ENCODE assay signal across 22 cellular contexts in genomic region chr18:57048351-57048750, GRCh38.
DNase-seq lines count a peak whose midpoint lies in the region; ATAC-seq, FAIRE-seq and TF ChIP-seq lines count a peak whose summit lies in the region.
"Had no signal": no experiment of that assay in that cellular context is flagged by ENCODE, and none has a peak within 500 bp of the region (broad histone marks: within the 10 kb centered on the region; RNA-seq: fewer than 3 reads in every experiment).

No MANE protein-coding gene starts in this region.

- H3K36me3 Mint-ChIP-seq in GM23338 (ENCODE audit: low read depth) (no peaks in the 10 kb centered on the region; the same call in 2 of the 3 replicates), neural progenitor cell (peaks cover 3% of the 10 kb centered on the region), H9 (ENCODE audit: insufficient read depth in 1 of 3, low read depth in 3 of 3) (peaks cover 2 to 10% (median 3%) of the 10 kb centered on the region in 3 experiments; a peak in 3 of 7 replicates), endothelial cell (ENCODE audit: low read depth, unreplicated experiment) (peaks cover 4% of the 10 kb centered on the region)
- H3K36me3 Mint-ChIP-seq: CD8-positive, alpha-beta T cell had no signal

- no peak for TF ChIP-seq EP300 in H1 (IDR thresholded peaks at IDR 0.05; ENCODE audit: borderline replicate concordance in 1 of 2, low read depth in 2 of 2, low read length in 2 of 2)

- H3K56ac ChIP-seq in H1 (replicated peaks; ENCODE audit: insufficient read length, low read depth, low read length) = no peak overlapping the region
- H3K56ac ChIP-seq in H9 (ENCODE audit: insufficient read length, low read depth, low read length) = no peak overlapping the region

- no peaks in the 10 kb centered on the region for H3K4me1 ChIP-seq in GM23338 (ENCODE audit: insufficient read depth)
- peaks cover 0 to 2% (median 0%) of the 10 kb centered on the region in 4 experiments; a peak in 3 of 7 replicates for H3K4me1 ChIP-seq in H1 (replicated peaks in 1 of 4; ENCODE audit: control insufficient read depth in 3 of 4, insufficient read depth in 4 of 4, low read length in 3 of 4)
- peaks cover 18% of the 10 kb centered on the region for H3K4me1 ChIP-seq in neural progenitor cell
- no peaks in the 10 kb centered on the region for H3K4me1 ChIP-seq in Karpas-422 (ENCODE audit: low read length)
- H3K4me1 ChIP-seq in H9 (ENCODE audit: insufficient read depth, low read length) = no peaks in the 10 kb centered on the region
- H3K4me1 ChIP-seq: HAP-1 had no signal

- H3K79me2 ChIP-seq in GM23338 (replicated peaks; ENCODE audit: insufficient read depth) (no peaks in the 10 kb centered on the region), H1 (ENCODE audit: control insufficient read depth in 1 of 2, insufficient read depth in 2 of 2, low read length in 2 of 2) (no peaks in the 10 kb centered on the region), neural progenitor cell (ENCODE audit: low read depth) (no peaks in the 10 kb centered on the region), Karpas-422 (ENCODE audit: low read length) (no peaks in the 10 kb centered on the region), H9 (ENCODE audit: insufficient read depth, low read length) (no peaks in the 10 kb centered on the region)

- TF ChIP-seq RAD21 in H1 (IDR thresholded peaks at IDR 0.05 in 1 of 2, conservative IDR thresholded peaks at IDR 0.05 in 1 of 2; ENCODE audit: low read depth in 2 of 2, low read length in 2 of 2) = no peak

- H3K4me2 ChIP-seq in GM23338 (no peak overlapping the region), H1 (ENCODE audit: insufficient read depth in 1 of 2, low read depth in 2 of 2, low read length in 2 of 2) (no peak overlapping the region), neural progenitor cell (no peak overlapping the region), Karpas-422 (ENCODE audit: low read depth, low read length, poor library complexity, severe bottlenecking) (no peak overlapping the region), H9 (ENCODE audit: insufficient read depth, insufficient read length, low read length) (no peak overlapping the region)
- H3K4me2 ChIP-seq: BLaER1 treated with 17β-estradiol and CSF1 and Interleukin-3, amounts not matched to agents 10 nM and 100 nM had no signal

- peaks cover 5% of the 10 kb centered on the region for H3K27me3 Mint-ChIP-seq in GM23338 (ENCODE audit: insufficient read depth, low read depth, poor library complexity)
- peaks cover 3% of the 10 kb centered on the region for H3K27me3 Mint-ChIP-seq in neural progenitor cell (ENCODE audit: insufficient read depth, low read depth)
- peaks cover 2% of the 10 kb centered on the region for H3K27me3 Mint-ChIP-seq in H9 (ENCODE audit: low read depth)
- H3K27me3 Mint-ChIP-seq in endothelial cell (ENCODE audit: unreplicated experiment) = peaks cover 1% of the 10 kb centered on the region

- H4K5ac ChIP-seq in H1 (ENCODE audit: insufficient read length, low read depth, low read length) (no peak overlapping the region), H9 (ENCODE audit: insufficient read length, low read depth, low read length) (no peak overlapping the region)

- H3K18ac ChIP-seq in H1 (ENCODE audit: extremely low read depth, low read length) (no peak overlapping the region), H9 (ENCODE audit: insufficient read length, low read depth, low read length) (no peak overlapping the region)

- ATAC-seq in GM23338 = peak; percentile 52
- ATAC-seq: CD8-positive, alpha-beta T cell; GM12878; K562 had no signal

- H3K4me3 ChIP-seq in GM23338 = no peak overlapping the region
- no peak overlapping the region for H3K4me3 ChIP-seq in H1 (ENCODE audit: extremely low read depth in 1 of 4, insufficient read depth in 2 of 4, low read depth in 3 of 4, low read length in 4 of 4)
- no peak overlapping the region for H3K4me3 ChIP-seq in neural progenitor cell
- no peak overlapping the region for H3K4me3 ChIP-seq in Karpas-422 (ENCODE audit: low read length)
- H3K4me3 ChIP-seq: BLaER1 treated with 17β-estradiol and CSF1 and Interleukin-3, amounts not matched to agents 10 nM and 100 nM; GM12878; GM23248; HAP-1; K562 had no signal

- no peak overlapping the region for H3K4me3 Mint-ChIP-seq in GM23338
- no peak overlapping the region for H3K4me3 Mint-ChIP-seq in neural progenitor cell
- H3K4me3 Mint-ChIP-seq in H9 = no peak overlapping the region
- H3K4me3 Mint-ChIP-seq in endothelial cell (ENCODE audit: unreplicated experiment) = no peak overlapping the region
- H3K4me3 Mint-ChIP-seq: B cell; CD8-positive, alpha-beta T cell had no signal

- H3K14ac ChIP-seq in H1 (ENCODE audit: insufficient read length) (no peak overlapping the region), H9 (ENCODE audit: insufficient read depth, low read length) (no peak overlapping the region)

- H3K9me3 Mint-ChIP-seq in GM23338 (peaks cover 9% of the 10 kb centered on the region; the same call in 2 of the 3 replicates), neural progenitor cell (peaks cover 4% of the 10 kb centered on the region), H9 (peaks cover 7 to 12% of the 10 kb centered on the region in 2 experiments), endothelial cell (ENCODE audit: unreplicated experiment) (peaks cover 5% of the 10 kb centered on the region)
- H3K9me3 Mint-ChIP-seq: CD8-positive, alpha-beta T cell had no signal

- H3K9me3 ChIP-seq in H1 (ENCODE audit: insufficient read depth in 2 of 2, low read depth in 1 of 2, low read length in 1 of 2) = peaks cover 3 to 6% of the 10 kb centered on the region in 2 experiments; a peak in 3 of 4 replicates
- no peaks in the 10 kb centered on the region for H3K9me3 ChIP-seq in neural progenitor cell (ENCODE audit: low read depth)
- H3K9me3 ChIP-seq in Karpas-422 (ENCODE audit: low read length) = no peaks in the 10 kb centered on the region
- H3K9me3 ChIP-seq in H9 (ENCODE audit: control insufficient read depth, low read depth, low read length) = no peaks in the 10 kb centered on the region
- H3K9me3 ChIP-seq: HAP-1 had no signal

- H3K9me2 ChIP-seq in GM23338 (ENCODE audit: insufficient read depth) = peaks cover 5% of the 10 kb centered on the region
- H3K9me2 ChIP-seq in Karpas-422 (replicated peaks; ENCODE audit: insufficient read depth, low read length) = no peaks in the 10 kb centered on the region

- no peak overlapping the region for H3K4ac ChIP-seq in H1 (replicated peaks; ENCODE audit: insufficient read length, low read depth, low read length)
- no peak overlapping the region for H3K4ac ChIP-seq in H9 (ENCODE audit: low read depth, low read length)

- peak; percentile 16 for DNase-seq in GM23338 (ENCODE audit: low spot score)
- DNase-seq in NCI-H69 (lab: John Stamatoyannopoulos, UW) = peak; percentile 42
- DNase-seq in H1 (ENCODE audit: low read depth in 1 of 2, low spot score in 2 of 2) = no peak
- no peak for DNase-seq in neural progenitor cell (ENCODE audit: low spot score)
- DNase-seq in Karpas-422 = no peak
- DNase-seq in H9 = no peak
- DNase-seq in endothelial cell (ENCODE audit: low spot score) = no peak
- no peak for DNase-seq in HCEC 1CT
- DNase-seq: Calu3; CD8-positive, alpha-beta T cell; DMS 273 treated with DMSO at 0.1 percent for 48 hours; DMS53; DND-41; EL; GM23248 had no signal

- H4K20me1 ChIP-seq in GM23338 (replicated peaks; ENCODE audit: insufficient read depth) (no peaks in the 10 kb centered on the region), H1 (replicated peaks in 1 of 2; ENCODE audit: control insufficient read depth in 1 of 2, insufficient read depth in 2 of 2, low read length in 2 of 2) (no peaks in the 10 kb centered on the region), neural progenitor cell (ENCODE audit: low read depth) (no peaks in the 10 kb centered on the region), Karpas-422 (ENCODE audit: insufficient read depth, low read depth, low read length) (peaks cover 6% of the 10 kb centered on the region; the same call in 1 of the 2 replicates), H9 (ENCODE audit: control insufficient read depth, insufficient read depth, insufficient read length) (no peaks in the 10 kb centered on the region)

- POLR2A ChIA-PET in H1 (lab: Charles Lee; ENCODE audit: partially characterized antibody) = interaction anchor here (0.6 kb wide), 1 partner anchor 17 kb away, joined by 4 read pairs; no protein-coding TSS in a partner anchor

- H3K23ac ChIP-seq in H1 (ENCODE audit: insufficient read length) (no peak overlapping the region), H9 (ENCODE audit: insufficient read length, low read depth, low read length) (no peak overlapping the region)

- TF ChIP-seq CTCF in GM23338 (conservative IDR thresholded peaks at IDR 0.05; ENCODE audit: low read depth in 2 of 2) (no peak), H1 (IDR thresholded peaks at IDR 0.05; ENCODE audit: control extremely low read depth in 1 of 3, insufficient read depth in 1 of 3, low read depth in 1 of 3, low read length in 3 of 3) (no peak), neural progenitor cell (IDR thresholded peaks at IDR 0.05) (no peak), H9 (conservative IDR thresholded peaks at IDR 0.05) (no peak), endothelial cell (IDR thresholded peaks at IDR 0.05; ENCODE audit: unreplicated experiment) (no peak)

- H2BK15ac ChIP-seq in H1 (ENCODE audit: low read length) (no peak overlapping the region), H9 (ENCODE audit: low read depth, low read length) (no peak overlapping the region)

- H3F3A ChIP-seq in GM23338 (replicated peaks; ENCODE audit: low read depth) (no peaks in the 10 kb centered on the region), neural progenitor cell (ENCODE audit: low read depth) (peaks cover 4% of the 10 kb centered on the region)

- H3K79me1 ChIP-seq in H1 (ENCODE audit: low read depth, low read length) = no peaks in the 10 kb centered on the region
- no peaks in the 10 kb centered on the region for H3K79me1 ChIP-seq in H9 (ENCODE audit: insufficient read depth, low read depth, low read length, poor library complexity, severe bottlenecking)

- H4K8ac ChIP-seq in H1 (ENCODE audit: extremely low read depth, insufficient read depth, low read length) (no peak overlapping the region), H9 (replicated peaks; ENCODE audit: insufficient read length, low read depth, low read length) (no peak overlapping the region)

- H2BK5ac ChIP-seq in H1 (ENCODE audit: low read depth, low read length) (no peak overlapping the region), H9 (ENCODE audit: insufficient read length, low read length) (no peak overlapping the region)

- no peak overlapping the region for H3T11ph ChIP-seq in H9 (ENCODE audit: low read length)

- H2AK5ac ChIP-seq in H1 (ENCODE audit: low read depth, low read length) (no peak overlapping the region; the same call in 1 of the 2 replicates), H9 (ENCODE audit: insufficient read length, low read length) (no peak overlapping the region)

- FAIRE-seq in H1 (lab: Jason Lieb, UNC) = no peak
- FAIRE-seq: GM12878, GM19239, K562 had no signal

- CTCF ChIA-PET in H1 (lab: Charles Lee; ENCODE audit: partially characterized antibody) = no interaction called here

- no peak overlapping the region for H2BK20ac ChIP-seq in H1 (ENCODE audit: low read length)
- H2BK20ac ChIP-seq in H9 (ENCODE audit: low read depth, low read length, poor library complexity, severe bottlenecking) = no peak overlapping the region

- H3K23me2 ChIP-seq in H1 (ENCODE audit: low read depth, low read length) (no peaks in the 10 kb centered on the region), H9 (ENCODE audit: insufficient read length, low read depth, low read length, poor library complexity, severe bottlenecking) (no peaks in the 10 kb centered on the region)

- H4K91ac ChIP-seq in H1 (replicated peaks; ENCODE audit: insufficient read length, low read length) (no peak overlapping the region), H9 (ENCODE audit: insufficient read length, low read depth, low read length) (no peak overlapping the region)

- no peak for TF ChIP-seq POLR2A in H1 (IDR thresholded peaks at IDR 0.05; ENCODE audit: control extremely low read depth in 1 of 2, low read depth in 2 of 2, low read length in 2 of 2)

- H3K27ac Mint-ChIP-seq in GM23338 (no peak overlapping the region), neural progenitor cell (no peak overlapping the region), H9 (no peak overlapping the region; a peak in 1 of 7 replicates), endothelial cell (ENCODE audit: unreplicated experiment) (no peak overlapping the region)
- H3K27ac Mint-ChIP-seq: B cell; CD8-positive, alpha-beta T cell had no signal

- H3K27ac ChIP-seq in GM23338 (ENCODE audit: low read depth) (no peak overlapping the region), H1 (ENCODE audit: low read depth, low read length) (no peak overlapping the region), neural progenitor cell (no peak overlapping the region), Karpas-422 (ENCODE audit: low read length) (no peak overlapping the region), H9 (ENCODE audit: insufficient read length, low read depth, low read length) (no peak overlapping the region)
- H3K27ac ChIP-seq: BLaER1 treated with 17β-estradiol and CSF1 and Interleukin-3, amounts not matched to agents 10 nM and 100 nM; GM23248; HL-60 had no signal

- peaks cover 8% of the 10 kb centered on the region for H3K4me1 Mint-ChIP-seq in GM23338
- H3K4me1 Mint-ChIP-seq in neural progenitor cell = peaks cover 3% of the 10 kb centered on the region
- H3K4me1 Mint-ChIP-seq in H9 = peaks cover 7 to 8% of the 10 kb centered on the region in 2 experiments
- H3K4me1 Mint-ChIP-seq in endothelial cell (ENCODE audit: unreplicated experiment) = peaks cover 6% of the 10 kb centered on the region
- H3K4me1 Mint-ChIP-seq: B cell had no signal

- H3K9ac ChIP-seq in H1 (replicated peaks in 1 of 4; ENCODE audit: extremely low read depth in 1 of 4, low read depth in 3 of 4, low read length in 3 of 4) (no peak overlapping the region), neural progenitor cell (no peak overlapping the region), Karpas-422 (ENCODE audit: low read length) (no peak overlapping the region), H9 (ENCODE audit: extremely low read depth, insufficient read length, low read length) (no peak overlapping the region)
- H3K9ac ChIP-seq: BLaER1 treated with 17β-estradiol and CSF1 and Interleukin-3, amounts not matched to agents 10 nM and 100 nM; GM23248 had no signal

- H3K27me3 ChIP-seq in GM23338 (ENCODE audit: insufficient read depth) (no peaks in the 10 kb centered on the region), H1 (replicated peaks in 1 of 4; ENCODE audit: control insufficient read depth in 3 of 4, extremely low read depth in 1 of 4, insufficient read depth in 3 of 4, low read length in 3 of 4) (no peaks in the 10 kb centered on the region), neural progenitor cell (no peaks in the 10 kb centered on the region), Karpas-422 (ENCODE audit: low read length) (no peaks in the 10 kb centered on the region), H9 (ENCODE audit: insufficient read depth, low read length) (no peaks in the 10 kb centered on the region)
- H3K27me3 ChIP-seq: BLaER1 treated with 17β-estradiol and CSF1 and Interleukin-3, amounts not matched to agents 10 nM and 100 nM had no signal

- no peaks in the 10 kb centered on the region for H3K36me3 ChIP-seq in GM23338 (ENCODE audit: insufficient read depth)
- H3K36me3 ChIP-seq in H1 (ENCODE audit: control insufficient read depth in 2 of 4, insufficient read depth in 4 of 4, low read length in 3 of 4) = no peaks in the 10 kb centered on the region
- no peaks in the 10 kb centered on the region for H3K36me3 ChIP-seq in neural progenitor cell
- H3K36me3 ChIP-seq in Karpas-422 (ENCODE audit: insufficient read depth, low read length) = no peaks in the 10 kb centered on the region
- H3K36me3 ChIP-seq: BLaER1 treated with 17β-estradiol and CSF1 and Interleukin-3, amounts not matched to agents 10 nM and 100 nM; HAP-1 had no signal

- H2AFZ ChIP-seq in GM23338 (peak overlapping the region; percentile 89), H1 (ENCODE audit: low read length) (peak overlapping the region; percentile 93), neural progenitor cell (replicated peaks) (peak overlapping the region; percentile 93), Karpas-422 (ENCODE audit: low read length) (no peak overlapping the region), H9 (ENCODE audit: low read length) (no peak overlapping the region)
- H2AFZ ChIP-seq: GM23248 had no signal

- H2BK120ac ChIP-seq in H1 (replicated peaks; ENCODE audit: low read depth, low read length) (no peak overlapping the region), H9 (ENCODE audit: low read depth, low read length, poor library complexity, severe bottlenecking) (no peak overlapping the region)

- WGBS in H1 (ENCODE audit: extremely low coverage in 1 of 2, insufficient coverage in 1 of 2, insufficient read length in 1 of 2, insufficient replicate concordance in 2 of 2, low coverage in 1 of 2, low lambda C conversion rate in 2 of 2, missing lambda C conversion rate in 1 of 2), 2 experiments = 83% methylated on average over 9 of the region's 9 CpGs; no CpG with 5 or more reads in 1 of the 2 experiments
- WGBS in H9 (ENCODE audit: extremely low coverage, insufficient read length, low lambda C conversion rate) = no CpG with 5 or more reads among the region's 9 CpGs

- H2BK12ac ChIP-seq in H1 (ENCODE audit: low read depth, low read length) = no peak overlapping the region
- H2BK12ac ChIP-seq in H9 (ENCODE audit: insufficient read length, low read depth, low read length) = no peak overlapping the region

Comparison
In these comparisons a context has a peak if more than half of its experiments do, and no peak if none do; other contexts are left out.
1. DNase-seq: peak in GM23338 (single experiment) and NCI-H69 (single experiment); none in H1 (0 of 2), neural progenitor cell (single experiment), Karpas-422 (single experiment), H9 (single experiment), endothelial cell (single experiment) and HCEC 1CT (single experiment).
2. H2AFZ ChIP-seq: peak in GM23338 (single experiment), H1 (single experiment) and neural progenitor cell (single experiment); none in Karpas-422 (single experiment) and H9 (single experiment).